ENCODE assay signal across 8 cellular contexts in the genomic region with DNA sequence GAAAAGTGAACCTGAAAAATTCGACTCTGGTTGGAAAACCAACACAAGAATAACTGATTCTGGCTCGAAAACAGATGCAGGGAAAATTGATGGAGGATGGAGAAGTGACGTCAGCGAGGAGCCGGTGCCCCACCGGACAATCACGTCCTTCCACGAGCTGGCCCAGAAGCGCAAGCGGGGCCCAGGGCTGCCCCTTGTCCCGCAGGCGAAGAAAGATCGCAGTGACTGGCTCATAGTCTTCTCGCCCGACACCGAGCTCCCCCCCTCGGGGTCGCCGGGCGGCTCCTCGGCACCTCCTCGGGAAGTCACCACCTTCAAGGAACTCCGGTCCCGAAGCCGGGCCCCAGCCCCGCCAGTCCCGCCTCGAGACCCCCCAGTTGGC. TPM values are rescaled to one million over a fixed set of nuclear protein-coding genes. Genes with fewer than 3 reads are reported as not detected.
DNase-seq lines count a peak whose midpoint lies in the region; ATAC-seq and TF ChIP-seq lines count a peak whose summit lies in the region.

No MANE protein-coding gene starts in this region.

- no peak overlapping the region for H2AFZ ChIP-seq in OCI-LY1 (ENCODE audit: low read length)

- H3F3A ChIP-seq in OCI-LY1 (ENCODE audit: insufficient read depth, low read length): no peaks in the 10 kb centered on the region; the same call in 1 of the 2 replicates

- H3K4me1 ChIP-seq in OCI-LY1 (ENCODE audit: insufficient read depth, low read length, severe bottlenecking): peaks cover 49% of the 10 kb centered on the region
- peaks cover 56% of the 10 kb centered on the region for H3K4me1 ChIP-seq in vagina

- no peaks in the 10 kb centered on the region for H3K27me3 ChIP-seq in OCI-LY1 (ENCODE audit: insufficient read depth, low read length)
- no peaks in the 10 kb centered on the region for H3K27me3 ChIP-seq in vagina

- no peak for ATAC-seq in HG03571 (IDR thresholded peaks at IDR 0.05; ENCODE audit: unreplicated experiment)

- DNase-seq in NCI-H345 treated with DMSO at 0.1 percent for 48 hours (lab: John Stamatoyannopoulos, UW; ENCODE audit: unreplicated experiment): peak; percentile 60
- no peak for DNase-seq in NCI-H345 (lab: John Stamatoyannopoulos, UW)
- peak in 1 of 2 experiments; percentile 57 for DNase-seq in mesothelial cell of epicardium (ENCODE audit: low spot score in 2 of 2, unreplicated experiment in 2 of 2)
- DNase-seq in vagina (ENCODE audit: extremely low spot score in 2 of 2): no peak
- no peak for DNase-seq in AML-193 (lab: John Stamatoyannopoulos, UW)

- peak overlapping the region; percentile 83 for H3K4me3 ChIP-seq in OCI-LY1 (ENCODE audit: low read depth, low read length, poor library complexity, severe bottlenecking)
- H3K4me3 ChIP-seq in vagina: peak overlapping the region; percentile 71 to 94

- H3K9me2 ChIP-seq in OCI-LY1 (ENCODE audit: low read depth, low read length): no peaks in the 10 kb centered on the region

- H3K79me2 ChIP-seq in OCI-LY1 (ENCODE audit: insufficient read depth, low read length): no peaks in the 10 kb centered on the region

- peaks cover 61% of the 10 kb centered on the region for H3K4me1 Mint-ChIP-seq in dendritic cell treated with granulocyte-macrophage colony-stimulating factor and Interleukin-4, amounts not matched to agents 40 ng/mL and 50 ng/mL, for 4 days (ENCODE audit: low read depth)
- H3K4me1 Mint-ChIP-seq in mesothelial cell of epicardium: peaks cover 39% of the 10 kb centered on the region

- H3K27ac ChIP-seq in OCI-LY1 (ENCODE audit: low read depth, low read length, poor library complexity, severe bottlenecking): no peak overlapping the region
- peak overlapping the region; percentile 99 for H3K27ac ChIP-seq in vagina

- H3K4me2 ChIP-seq in OCI-LY1 (ENCODE audit: low read length): peak overlapping the region; percentile 97

- H3K4me3 Mint-ChIP-seq in dendritic cell treated with granulocyte-macrophage colony-stimulating factor and Interleukin-4, amounts not matched to agents 40 ng/mL and 50 ng/mL, for 4 days: peak overlapping the region; percentile 92
- H3K4me3 Mint-ChIP-seq in mesothelial cell of epicardium: peak overlapping the region; percentile 89

- H3K9ac ChIP-seq in OCI-LY1 (ENCODE audit: low read length): peak overlapping the region; percentile 88; the same call in 1 of the 2 replicates

- H3K9me3 Mint-ChIP-seq in dendritic cell treated with granulocyte-macrophage colony-stimulating factor and Interleukin-4, amounts not matched to agents 40 ng/mL and 50 ng/mL, for 4 days: no peaks in the 10 kb centered on the region
- H3K9me3 Mint-ChIP-seq in mesothelial cell of epicardium: no peaks in the 10 kb centered on the region

- no peaks in the 10 kb centered on the region for H4K20me1 ChIP-seq in OCI-LY1 (ENCODE audit: insufficient read depth, low read length)

- H3K9me3 ChIP-seq in OCI-LY1 (ENCODE audit: low read length): no peaks in the 10 kb centered on the region
- H3K9me3 ChIP-seq in vagina: no peaks in the 10 kb centered on the region

- TF ChIP-seq CTCF in OCI-LY1 (IDR thresholded peaks at IDR 0.05; ENCODE audit: low read length): no peak
- TF ChIP-seq CTCF in mesothelial cell of epicardium (IDR thresholded peaks at IDR 0.05; ENCODE audit: unreplicated experiment): no peak
- TF ChIP-seq CTCF in vagina (IDR thresholded peaks at IDR 0.05): no peak

- TF ChIP-seq POLR2A in vagina (IDR thresholded peaks at IDR 0.05): no peak

- peak overlapping the region; percentile 89 for H3K27ac Mint-ChIP-seq in dendritic cell treated with granulocyte-macrophage colony-stimulating factor and Interleukin-4, amounts not matched to agents 40 ng/mL and 50 ng/mL, for 4 days
- peak overlapping the region; percentile 73 for H3K27ac Mint-ChIP-seq in mesothelial cell of epicardium

- peaks cover 6% of the 10 kb centered on the region for H3K27me3 Mint-ChIP-seq in dendritic cell treated with granulocyte-macrophage colony-stimulating factor and Interleukin-4, amounts not matched to agents 40 ng/mL and 50 ng/mL, for 4 days
- H3K27me3 Mint-ChIP-seq in mesothelial cell of epicardium (ENCODE audit: low read depth): no peaks in the 10 kb centered on the region

- H3K36me3 ChIP-seq in OCI-LY1 (ENCODE audit: insufficient read depth, low read length): peaks cover 27% of the 10 kb centered on the region
- H3K36me3 ChIP-seq in vagina: peaks cover 0 to 10% of the 10 kb centered on the region in 2 donors

- peaks cover 59% of the 10 kb centered on the region for H3K36me3 Mint-ChIP-seq in dendritic cell treated with granulocyte-macrophage colony-stimulating factor and Interleukin-4, amounts not matched to agents 40 ng/mL and 50 ng/mL, for 4 days (ENCODE audit: low read depth)
- peaks cover 7% of the 10 kb centered on the region for H3K36me3 Mint-ChIP-seq in mesothelial cell of epicardium

- intact Hi-C loops in dendritic cell treated with granulocyte-macrophage colony-stimulating factor and Interleukin-4, amounts not matched to agents 40 ng/mL and 50 ng/mL, for 4 days (cut with micrococcal nuclease): loop anchor here (2.0 kb wide), 1 partner anchor 14 kb away; the partner anchor contains the start of gene FDPS
- intact Hi-C loops in vagina (cut with DNase I): loop anchor here (5.0 kb wide), 3 partner anchors 45 to 240 kb away; partner anchors contain the start of genes ASH1L and HCN3

RNA-seq across cellular contexts. Expression of gene RUSC1, which starts 1.9 kb away (rescaled TPM):
- 55.0 to 57.0 TPM (median 55.5 TPM) in 3 replicates for total RNA-seq in mesothelial cell of epicardium
- 24.3 TPM for total RNA-seq in vagina

RNA-seq across cellular contexts. Expression of gene FDPS, which starts 13.9 kb away (rescaled TPM):
- total RNA-seq in mesothelial cell of epicardium (153 to 166 TPM (median 162 TPM) in 3 replicates), vagina (71.0 TPM)

RNA-seq across cellular contexts. Expression of gene PKLR, which starts 21.3 kb away (rescaled TPM):
- 0.11 TPM in 1 of 3 replicates, not detected in the others for total RNA-seq in mesothelial cell of epicardium
- not detected for total RNA-seq in vagina

RNA-seq across cellular contexts. Expression of gene HCN3, which starts 45.3 kb away (rescaled TPM):
- total RNA-seq in mesothelial cell of epicardium (12.9 to 13.6 TPM (median 13.1 TPM) in 3 replicates), vagina (4.2 TPM)

RNA-seq across cellular contexts. Expression of gene CLK2, which starts 49.3 kb away (rescaled TPM):
- total RNA-seq in mesothelial cell of epicardium (104 to 108 TPM (median 105 TPM) in 3 replicates), vagina (48.1 TPM)
